Comparison of ENCODE assay signal across 28 cellular contexts in the genomic region with DNA sequence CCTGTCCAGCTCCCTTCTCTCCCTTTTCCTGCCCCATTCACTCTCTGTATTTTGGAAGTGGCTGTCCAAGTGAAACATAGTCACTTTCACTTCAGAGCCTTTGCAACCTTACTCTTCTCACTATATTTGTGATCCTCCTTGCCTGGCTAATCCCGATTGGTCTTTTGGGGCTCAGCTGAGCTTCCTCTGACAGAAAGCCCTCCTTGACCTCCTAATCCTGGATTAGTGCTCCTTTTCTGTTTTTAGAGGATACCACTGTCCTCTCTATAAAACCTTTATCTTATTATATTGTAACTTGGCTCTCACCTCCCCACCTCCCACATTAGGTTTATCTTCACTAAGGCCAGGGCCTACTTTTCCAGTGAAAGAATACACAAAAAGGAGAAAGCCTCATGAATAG.
"Had no signal": no experiment of that assay in that cellular context is flagged by ENCODE, and none has a peak within 500 bp of the region (broad histone marks: within the 10 kb centered on the region; RNA-seq: fewer than 3 reads in every experiment).

No MANE protein-coding gene starts in this region.

- H3K4me2 ChIP-seq: hepatocyte, smooth muscle cell had no signal

- H3K4me1 ChIP-seq: esophagus muscularis mucosa, gastroesophageal sphincter, heart left ventricle, prostate gland, right atrium auricular region, tibial artery had no signal

- FAIRE-seq: endothelial cell of umbilical vein, kidney had no signal

- H3K27me3 ChIP-seq: esophagus muscularis mucosa, gastroesophageal sphincter, hepatocyte, right atrium auricular region, testis, tibial artery had no signal

- DNase-seq: dermis blood vessel endothelial cell; effector memory CD4-positive, alpha-beta T cell; foreskin keratinocyte; heart left ventricle; kidney; mesenchymal stem cell; midbrain; naive thymus-derived CD4-positive, alpha-beta T cell; stimulated activated CD4-positive, alpha-beta T cell treated with anti-CD3 and anti-CD28 coated beads, Interleukin-12 subunit alpha, Interleukin-12 subunit beta, amount 100 ng/mL, for 4 hours; stimulated activated CD4-positive, alpha-beta T cell treated with anti-CD3 and anti-CD28 coated beads, Interleukin-2, amount 100 ng/mL, for 24 hours; stimulated activated CD4-positive, alpha-beta T cell treated with anti-CD3 and anti-CD28 coated beads, Interleukin-4, amount 100 ng/mL, for 24 hours; stimulated activated naive CD8-positive, alpha-beta T cell treated with anti-CD3 and anti-CD28 coated beads, Interleukin-15, Interleukin-2, amounts not matched to agents 100 U/mL and 50 U/mL, for 24 hours; substantia nigra; tibial artery had no signal

- H3K9me3 ChIP-seq: esophagus muscularis mucosa, gastroesophageal sphincter, heart left ventricle, prostate gland, right atrium auricular region, testis, tibial artery had no signal

- H3K27ac Mint-ChIP-seq: naive thymus-derived CD4-positive, alpha-beta T cell; nephron; stimulated activated memory B cell treated with anti-CD40 and anti-IgM and Interleukin-4, amounts not matched to agents 10 μg/mL and 1 μg/mL and 100 μg/mL, for 72 hours; type B pancreatic cell had no signal

- H3K79me2 ChIP-seq: hepatocyte had no signal

- H3K27ac ChIP-seq: coronary artery, esophagus muscularis mucosa, foreskin keratinocyte, gastroesophageal sphincter, heart left ventricle, hepatocyte, prostate gland, right atrium auricular region, tibial artery had no signal

- H3K36me3 ChIP-seq: esophagus muscularis mucosa, gastroesophageal sphincter, heart left ventricle, prostate gland, right atrium auricular region, tibial artery had no signal

- H3K4me3 Mint-ChIP-seq: naive thymus-derived CD4-positive, alpha-beta T cell; nephron; stimulated activated memory B cell treated with anti-CD40 and anti-IgM and Interleukin-4, amounts not matched to agents 10 μg/mL and 1 μg/mL and 100 μg/mL, for 72 hours; type B pancreatic cell had no signal

- H3K36me3 Mint-ChIP-seq: naive thymus-derived CD4-positive, alpha-beta T cell; stimulated activated memory B cell treated with anti-CD40 and anti-IgM and Interleukin-4, amounts not matched to agents 10 μg/mL and 1 μg/mL and 100 μg/mL, for 72 hours; type B pancreatic cell had no signal

- H3K9me3 Mint-ChIP-seq: naive thymus-derived CD4-positive, alpha-beta T cell; stimulated activated memory B cell treated with anti-CD40 and anti-IgM and Interleukin-4, amounts not matched to agents 10 μg/mL and 1 μg/mL and 100 μg/mL, for 72 hours had no signal

- H2AFZ ChIP-seq: hepatocyte had no signal

- H3K4me3 ChIP-seq: coronary artery, esophagus muscularis mucosa, gastroesophageal sphincter, heart left ventricle, hepatocyte, prostate gland, right atrium auricular region, smooth muscle cell, testis, tibial artery had no signal

- ATAC-seq: foreskin keratinocyte; gastroesophageal sphincter; heart left ventricle; left lobe of liver; naive thymus-derived CD4-positive, alpha-beta T cell; sciatic nerve; stimulated activated memory B cell treated with anti-CD40 and anti-IgM and Interleukin-4, amounts not matched to agents 10 μg/mL and 1 μg/mL and 100 μg/mL, for 72 hours; stimulated activated naive CD8-positive, alpha-beta T cell treated with anti-CD3 and anti-CD28 coated beads, Interleukin-15, Interleukin-2, amounts not matched to agents 100 U/mL and 50 U/mL, for 24 hours had no signal
